8 cellular contexts compared by ENCODE assay signal in genomic region chr21:31873696-31874599, GRCh38. TPM values are rescaled to one million over a fixed set of nuclear protein-coding genes. Genes with fewer than 3 reads are reported as not detected.
DNase-seq lines count a peak whose midpoint lies in the region; ATAC-seq, FAIRE-seq and TF ChIP-seq lines count a peak whose summit lies in the region.

No MANE protein-coding gene starts in this region.

- TF ChIP-seq CTCF in D721Med (IDR thresholded peaks at IDR 0.05; ENCODE audit: insufficient read depth, missing control alignments) (peak; percentile 50), neural crest cell (conservative IDR thresholded peaks at IDR 0.05) (peak; percentile 86), upper lobe of left lung (IDR thresholded peaks at IDR 0.05) (peak in 5 of 6 experiments; percentile 31 to 67 (median 53))

- FAIRE-seq in D721Med (lab: Jason Lieb, UNC) = no peak

- H3K36me3 ChIP-seq in esophagus (ENCODE audit: control insufficient read depth in 2 of 2, insufficient read depth in 2 of 2, low read length in 1 of 2) (no peaks in the 10 kb centered on the region), upper lobe of left lung (no peaks in the 10 kb centered on the region)

- peaks cover 3 to 15% of the 10 kb centered on the region in 2 donors for H3K4me1 ChIP-seq in esophagus (ENCODE audit: control insufficient read depth in 2 of 2, insufficient read depth in 2 of 2, low read length in 1 of 2)
- peaks cover 16 to 31% (median 18%) of the 10 kb centered on the region in 4 donors for H3K4me1 ChIP-seq in upper lobe of left lung

- DNase-seq in D721Med (ENCODE audit: insufficient read length, low spot score) (peak; percentile 63), LoVo (ENCODE audit: low spot score) (peak; percentile 21), neural crest cell (ENCODE audit: low read depth, low spot score) (peak; percentile 84), upper lobe of left lung (peak; percentile 43 to 94), HPDE6-E6E7 (ENCODE audit: extremely low spot score) (no peak), dedifferentiated amniotic fluid mesenchymal stem cell (ENCODE audit: extremely low spot score) (no peak)
- peak; percentile 35 for DNase-seq in activated CD4-positive, alpha-beta T cell treated with anti-CD3 and anti-CD28 coated beads, Interleukin-2, amount 10 ng/mL, durations not matched to agents 7 days and 5 days

- H3K27me3 Mint-ChIP-seq in activated CD4-positive, alpha-beta T cell treated with anti-CD3 and anti-CD28 coated beads, Interleukin-2, amount 10 ng/mL, durations not matched to agents 7 days and 5 days = peaks cover 60% of the 10 kb centered on the region
- H3K27me3 Mint-ChIP-seq in neural crest cell (ENCODE audit: low read depth) = no peaks in the 10 kb centered on the region

- H3K27ac ChIP-seq in esophagus (ENCODE audit: low read depth in 2 of 2, low read length in 1 of 2) = no peak overlapping the region
- no peak overlapping the region for H3K27ac ChIP-seq in upper lobe of left lung

- H3K4me3 ChIP-seq in esophagus (ENCODE audit: low read depth in 1 of 2, low read length in 2 of 2) = peak overlapping the region; percentile 52 to 60
- H3K4me3 ChIP-seq in upper lobe of left lung = peak overlapping the region in 3 of 4 donors; percentile 43 to 63 (median 56)

- POLR2A ChIA-PET in activated CD4-positive, alpha-beta T cell treated with anti-CD3 and anti-CD28 coated beads, Interleukin-2, amount 10 ng/mL, durations not matched to agents 7 days and 5 days (lab: Charles Lee) = no interaction called here

- peaks cover 8% of the 10 kb centered on the region for H3K4me1 Mint-ChIP-seq in activated CD4-positive, alpha-beta T cell treated with anti-CD3 and anti-CD28 coated beads, Interleukin-2, amount 10 ng/mL, durations not matched to agents 7 days and 5 days
- peaks cover 47% of the 10 kb centered on the region for H3K4me1 Mint-ChIP-seq in neural crest cell

- CTCF ChIA-PET in activated CD4-positive, alpha-beta T cell treated with anti-CD3 and anti-CD28 coated beads, Interleukin-2, amount 10 ng/mL, durations not matched to agents 7 days and 5 days (lab: Charles Lee) = no interaction called here

- no peak for TF ChIP-seq POLR2A in upper lobe of left lung (IDR thresholded peaks at IDR 0.05)

- H3K9me3 ChIP-seq in esophagus (ENCODE audit: control insufficient read depth in 2 of 2, insufficient read depth in 1 of 2, low read depth in 1 of 2, low read length in 1 of 2) (no peaks in the 10 kb centered on the region), upper lobe of left lung (no peaks in the 10 kb centered on the region)

- 2% methylated on average over 45 to 77 of the region's 77 CpGs for WGBS in esophagus, 2 donors
- WGBS in upper lobe of left lung, 2 donors = 3 to 4% methylated on average over 20 to 24 of the region's 77 CpGs

- no peaks in the 10 kb centered on the region for H3K9me3 Mint-ChIP-seq in activated CD4-positive, alpha-beta T cell treated with anti-CD3 and anti-CD28 coated beads, Interleukin-2, amount 10 ng/mL, durations not matched to agents 7 days and 5 days
- H3K9me3 Mint-ChIP-seq in neural crest cell = no peaks in the 10 kb centered on the region

- TF ChIP-seq EP300 in upper lobe of left lung (IDR thresholded peaks at IDR 0.05) = no peak

- no peak overlapping the region for H3K4me3 Mint-ChIP-seq in activated CD4-positive, alpha-beta T cell treated with anti-CD3 and anti-CD28 coated beads, Interleukin-2, amount 10 ng/mL, durations not matched to agents 7 days and 5 days
- H3K4me3 Mint-ChIP-seq in neural crest cell = peak overlapping the region; percentile 92

- ATAC-seq in upper lobe of left lung (ENCODE audit: low FRiP score in 2 of 2) = peak in 1 of 2 donors; percentile 80

- H3K36me3 Mint-ChIP-seq in activated CD4-positive, alpha-beta T cell treated with anti-CD3 and anti-CD28 coated beads, Interleukin-2, amount 10 ng/mL, durations not matched to agents 7 days and 5 days (ENCODE audit: low read depth) = no peaks in the 10 kb centered on the region
- H3K36me3 Mint-ChIP-seq in neural crest cell (ENCODE audit: low read depth) = no peaks in the 10 kb centered on the region

- no peaks in the 10 kb centered on the region for H3K27me3 ChIP-seq in esophagus (ENCODE audit: control insufficient read depth in 1 of 2, insufficient read depth in 2 of 2, low read length in 2 of 2)
- peaks cover 0 to 18% (median 9%) of the 10 kb centered on the region in 4 donors for H3K27me3 ChIP-seq in upper lobe of left lung

- no peak overlapping the region for H3K27ac Mint-ChIP-seq in activated CD4-positive, alpha-beta T cell treated with anti-CD3 and anti-CD28 coated beads, Interleukin-2, amount 10 ng/mL, durations not matched to agents 7 days and 5 days
- no peak overlapping the region for H3K27ac Mint-ChIP-seq in neural crest cell (ENCODE audit: unreplicated experiment)

RNA-seq across cellular contexts. Expression of gene HUNK, which starts 1.1 kb away (rescaled TPM):
- under 1 TPM; 0.15 to 0.17 TPM for total RNA-seq in activated CD4-positive, alpha-beta T cell treated with anti-CD3 and anti-CD28 coated beads, Interleukin-2, amount 10 ng/mL, durations not matched to agents 7 days and 5 days
- polyA plus RNA-seq in esophagus = under 1 TPM; 0.10 to 0.20 TPM
- total RNA-seq in neural crest cell = 29.1 and 39.6 TPM in 2 replicates
- total RNA-seq in upper lobe of left lung = 1 to 10 TPM; 1.1 to 6.2 (median 2.2) TPM

Comparison
In these comparisons a context has a peak if more than half of its experiments do, and no peak if none do; other contexts are left out.
1. DNase-seq: peak in D721Med (single experiment), LoVo (single experiment), activated CD4-positive, alpha-beta T cell treated with anti-CD3 and anti-CD28 coated beads, Interleukin-2, amount 10 ng/mL, durations not matched to agents 7 days and 5 days (single experiment), neural crest cell (single experiment) and upper lobe of left lung (2 of 2); none in HPDE6-E6E7 (single experiment) and dedifferentiated amniotic fluid mesenchymal stem cell (single experiment).
2. Peak in every context shown above with its lines, with median percentiles within 50 percentile points of each other: CTCF ChIP-seq.